1 cellular context compared by ENCODE assay signal in genomic region chr19:34241513-34242337, GRCh38.
TF ChIP-seq lines count a peak whose summit lies in the region.

No MANE protein-coding gene starts in this region.

TF ChIP-seq in WTC11, 78 proteins besides CTCF, POLR2A, EP300 and RAD21 (continued from another document):
- no peak for TF ChIP-seq ZNF532 (CRISPR knock-in tag; IDR thresholded peaks at IDR 0.05; ENCODE audit: borderline replicate concordance)
- no peak for TF ChIP-seq EMX1 (CRISPR knock-in tag; IDR thresholded peaks at IDR 0.05)
